ENCODE assay signal across 13 cellular contexts in genomic region chr5:125668904-125669303, GRCh38.
DNase-seq lines count a peak whose midpoint lies in the region; ATAC-seq and TF ChIP-seq lines count a peak whose summit lies in the region.
"Had no signal": no experiment of that assay in that cellular context is flagged by ENCODE, and none has a peak within 500 bp of the region (broad histone marks: within the 10 kb centered on the region; RNA-seq: fewer than 3 reads in every experiment).

No MANE protein-coding gene starts in this region.

- DNase-seq in NCI-H345 treated with DMSO at 0.1 percent for 48 hours (lab: John Stamatoyannopoulos, UW; ENCODE audit: unreplicated experiment), result peak; percentile 6
- peak; percentile 11 for DNase-seq in cerebellar cortex (ENCODE audit: low spot score)
- no peak for DNase-seq in neuronal stem cell (ENCODE audit: low spot score)
- no peak for DNase-seq in activated naive CD4-positive, alpha-beta T cell treated with anti-CD3 and anti-CD28 coated beads, Interleukin-2, amount 10 ng/mL, durations not matched to agents 7 days and 5 days
- DNase-seq in EL, result no peak
- DNase-seq: activated CD4-positive, CD25-positive, alpha-beta regulatory T cell treated with anti-CD3 and anti-CD28 coated beads, Interleukin-2, amount 50 U/mL, for 72 hours; activated effector memory CD4-positive, alpha-beta T cell treated with Interleukin-2 at 50 U/mL for 16 hours; Karpas-422; OCI-M1; stimulated activated CD4-positive, alpha-beta T cell treated with anti-CD3 and anti-CD28 coated beads, Interleukin-12 subunit alpha, Interleukin-12 subunit beta, amount 100 ng/mL, for 4 hours had no signal

- peak overlapping the region; percentile 67 for H2AFZ ChIP-seq in neuronal stem cell (ENCODE audit: low read length)

- no peaks in the 10 kb centered on the region for H3K4me1 Mint-ChIP-seq in activated naive CD4-positive, alpha-beta T cell treated with anti-CD3 and anti-CD28 coated beads, Interleukin-2, amount 10 ng/mL, durations not matched to agents 7 days and 5 days

- no peak overlapping the region for H3K9ac ChIP-seq in neuronal stem cell (ENCODE audit: low read depth, low read length, poor library complexity)

- no peak overlapping the region for H4K91ac ChIP-seq in neuronal stem cell (ENCODE audit: low read depth, low read length, poor library complexity)

- H3K4me1 ChIP-seq in HEK293 (ENCODE audit: control insufficient read depth, insufficient read depth, low read length) (peaks cover 4% of the 10 kb centered on the region; the same call in 1 of the 2 replicates), neuronal stem cell (ENCODE audit: control insufficient read depth in 2 of 2, insufficient read depth in 1 of 2, low read depth in 1 of 2, low read length in 2 of 2) (peaks cover 0 to 6% of the 10 kb centered on the region in 2 donors)

- H3K4me3 ChIP-seq in HEK293 (ENCODE audit: low read depth, low read length) (no peak overlapping the region), neuronal stem cell (ENCODE audit: low read length in 2 of 2) (no peak overlapping the region)

- no peaks in the 10 kb centered on the region for H3K27me3 Mint-ChIP-seq in activated naive CD4-positive, alpha-beta T cell treated with anti-CD3 and anti-CD28 coated beads, Interleukin-2, amount 10 ng/mL, durations not matched to agents 7 days and 5 days

- CTCF ChIA-PET in HEK293 (lab: Yijun Ruan, JAX), result interaction anchor here (0.6 kb wide), 1 partner anchor 16 kb away, joined by 3 read pairs; no protein-coding TSS in a partner anchor
- CTCF ChIA-PET in activated naive CD4-positive, alpha-beta T cell treated with anti-CD3 and anti-CD28 coated beads, Interleukin-2, amount 10 ng/mL, durations not matched to agents 7 days and 5 days (lab: Charles Lee), result no interaction called here

- no peak overlapping the region for H3K14ac ChIP-seq in neuronal stem cell (ENCODE audit: low read length)

- no peak overlapping the region for H3K27ac Mint-ChIP-seq in activated naive CD4-positive, alpha-beta T cell treated with anti-CD3 and anti-CD28 coated beads, Interleukin-2, amount 10 ng/mL, durations not matched to agents 7 days and 5 days

- no peak overlapping the region for H2BK120ac ChIP-seq in neuronal stem cell (ENCODE audit: low read depth, low read length)

- H3K9me3 Mint-ChIP-seq in activated naive CD4-positive, alpha-beta T cell treated with anti-CD3 and anti-CD28 coated beads, Interleukin-2, amount 10 ng/mL, durations not matched to agents 7 days and 5 days, result peaks cover 13% of the 10 kb centered on the region

- H3K27ac ChIP-seq in HEK293 (ENCODE audit: extremely low read depth, low read depth, low read length) (no peak overlapping the region; the same call in 1 of the 2 replicates), neuronal stem cell (replicated peaks; ENCODE audit: low read length) (no peak overlapping the region)

- no peak overlapping the region for H3K4me3 Mint-ChIP-seq in activated naive CD4-positive, alpha-beta T cell treated with anti-CD3 and anti-CD28 coated beads, Interleukin-2, amount 10 ng/mL, durations not matched to agents 7 days and 5 days

- POLR2A ChIA-PET in HEK293 (lab: Yijun Ruan, JAX), result no interaction called here

- H2AK5ac ChIP-seq in neuronal stem cell (ENCODE audit: low read depth, low read length), result no peak overlapping the region

- no peaks in the 10 kb centered on the region for H3K79me1 ChIP-seq in neuronal stem cell (ENCODE audit: low read depth, low read length)

- H3K36me3 ChIP-seq in HEK293 (ENCODE audit: control insufficient read depth in 2 of 2, insufficient read depth in 1 of 2, low read length in 2 of 2), result no peaks in the 10 kb centered on the region
- no peaks in the 10 kb centered on the region for H3K36me3 ChIP-seq in neuronal stem cell (replicated peaks in 1 of 2; ENCODE audit: control insufficient read depth in 2 of 2, insufficient read depth in 2 of 2, low read length in 2 of 2)

- H3K23ac ChIP-seq in neuronal stem cell (ENCODE audit: low read depth, low read length, poor library complexity), result no peak overlapping the region

- no peak overlapping the region for H3K4ac ChIP-seq in neuronal stem cell (ENCODE audit: low read length)

- no peak overlapping the region for H4K8ac ChIP-seq in neuronal stem cell (ENCODE audit: low read depth, low read length)

- H2BK12ac ChIP-seq in neuronal stem cell (ENCODE audit: low read length), result no peak overlapping the region

- no peak overlapping the region for H2BK5ac ChIP-seq in neuronal stem cell (ENCODE audit: low read length)

- H3K18ac ChIP-seq in neuronal stem cell (ENCODE audit: low read length), result no peak overlapping the region

- no peaks in the 10 kb centered on the region for H3K27me3 ChIP-seq in neuronal stem cell (ENCODE audit: control insufficient read depth in 3 of 3, insufficient read depth in 3 of 3, low read depth in 1 of 3, low read length in 3 of 3)

- H3K9me3 ChIP-seq in HEK293 (ENCODE audit: control insufficient read depth, insufficient read depth, low read depth, low read length) (no peaks in the 10 kb centered on the region), neuronal stem cell (replicated peaks in 1 of 2; ENCODE audit: control insufficient read depth in 2 of 2, insufficient read depth in 1 of 2, low read depth in 1 of 2, low read length in 2 of 2) (no peaks in the 10 kb centered on the region)

- no peaks in the 10 kb centered on the region for H3K36me3 Mint-ChIP-seq in activated naive CD4-positive, alpha-beta T cell treated with anti-CD3 and anti-CD28 coated beads, Interleukin-2, amount 10 ng/mL, durations not matched to agents 7 days and 5 days

- no peak overlapping the region for H2BK15ac ChIP-seq in neuronal stem cell (ENCODE audit: low read length)

- H3K4me2 ChIP-seq in neuronal stem cell (ENCODE audit: insufficient read depth, low read length, poor library complexity, severe bottlenecking), result no peak overlapping the region

- ATAC-seq in GM19035 (IDR thresholded peaks at IDR 0.05; ENCODE audit: unreplicated experiment) (no peak), HG02759 (IDR thresholded peaks at IDR 0.05; ENCODE audit: unreplicated experiment) (no peak)

- TF ChIP-seq CTCF in HEK293 (tag by site-specific recombination; IDR thresholded peaks at IDR 0.05), result no peak

TF ChIP-seq in HEK293, 187 proteins besides CTCF, POLR2A, EP300 and RAD21 (continues in another document):
- peak; percentile 33; the same call in 1 of the 2 replicates for TF ChIP-seq GFI1B (tag by site-specific recombination; IDR thresholded peaks at IDR 0.05)
- TF ChIP-seq FEZF1 (tag by site-specific recombination; IDR thresholded peaks at IDR 0.05), result peak; percentile 69
- TF ChIP-seq SCRT1 (tag by site-specific recombination; IDR thresholded peaks at IDR 0.05; ENCODE audit: borderline replicate concordance), result 0 out of 2 replicates have a peak, but pooled peaks have one; percentile 11
- no peak for TF ChIP-seq ZNF610 (tag by site-specific recombination; IDR thresholded peaks at IDR 0.05; ENCODE audit: borderline replicate concordance)
- TF ChIP-seq, protein P1, sequence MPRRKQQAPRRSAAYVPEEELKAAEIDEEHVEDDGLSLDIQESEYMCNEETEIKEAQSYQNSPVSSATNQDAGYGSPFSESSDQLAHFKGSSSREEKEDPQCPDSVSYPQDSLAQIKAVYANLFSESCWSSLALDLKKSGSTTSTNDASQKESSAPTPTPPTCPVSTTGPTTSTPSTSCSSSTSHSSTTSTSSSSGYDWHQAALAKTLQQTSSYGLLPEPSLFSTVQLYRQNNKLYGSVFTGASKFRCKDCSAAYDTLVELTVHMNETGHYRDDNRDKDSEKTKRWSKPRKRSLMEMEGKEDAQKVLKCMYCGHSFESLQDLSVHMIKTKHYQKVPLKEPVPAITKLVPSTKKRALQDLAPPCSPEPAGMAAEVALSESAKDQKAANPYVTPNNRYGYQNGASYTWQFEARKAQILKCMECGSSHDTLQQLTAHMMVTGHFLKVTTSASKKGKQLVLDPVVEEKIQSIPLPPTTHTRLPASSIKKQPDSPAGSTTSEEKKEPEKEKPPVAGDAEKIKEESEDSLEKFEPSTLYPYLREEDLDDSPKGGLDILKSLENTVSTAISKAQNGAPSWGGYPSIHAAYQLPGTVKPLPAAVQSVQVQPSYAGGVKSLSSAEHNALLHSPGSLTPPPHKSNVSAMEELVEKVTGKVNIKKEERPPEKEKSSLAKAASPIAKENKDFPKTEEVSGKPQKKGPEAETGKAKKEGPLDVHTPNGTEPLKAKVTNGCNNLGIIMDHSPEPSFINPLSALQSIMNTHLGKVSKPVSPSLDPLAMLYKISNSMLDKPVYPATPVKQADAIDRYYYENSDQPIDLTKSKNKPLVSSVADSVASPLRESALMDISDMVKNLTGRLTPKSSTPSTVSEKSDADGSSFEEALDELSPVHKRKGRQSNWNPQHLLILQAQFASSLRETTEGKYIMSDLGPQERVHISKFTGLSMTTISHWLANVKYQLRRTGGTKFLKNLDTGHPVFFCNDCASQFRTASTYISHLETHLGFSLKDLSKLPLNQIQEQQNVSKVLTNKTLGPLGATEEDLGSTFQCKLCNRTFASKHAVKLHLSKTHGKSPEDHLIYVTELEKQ (tag by site-specific recombination; IDR thresholded peaks at IDR 0.05; ENCODE audit: borderline replicate concordance), result 0 out of 2 replicates have a peak, but pooled peaks have one; percentile 27
- no peak for TF ChIP-seq ZNF704 (tag by site-specific recombination; IDR thresholded peaks at IDR 0.05)
- TF ChIP-seq SP7 (tag by site-specific recombination; IDR thresholded peaks at IDR 0.05), result peak; percentile 79
- no peak for TF ChIP-seq INSM2 (tag by site-specific recombination; IDR thresholded peaks at IDR 0.05)
- TF ChIP-seq GLIS1 (tag by site-specific recombination; IDR thresholded peaks at IDR 0.05), result peak; percentile 88

Comparison
In these comparisons a context has a peak if more than half of its experiments do, and no peak if none do; other contexts are left out.
1. DNase-seq: peak in NCI-H345 treated with DMSO at 0.1 percent for 48 hours (single experiment) and cerebellar cortex (single experiment); none in neuronal stem cell (single experiment), activated naive CD4-positive, alpha-beta T cell treated with anti-CD3 and anti-CD28 coated beads, Interleukin-2, amount 10 ng/mL, durations not matched to agents 7 days and 5 days (single experiment) and EL (single experiment).